ENCODE assay signal across 1 cellular context in the genomic region with DNA sequence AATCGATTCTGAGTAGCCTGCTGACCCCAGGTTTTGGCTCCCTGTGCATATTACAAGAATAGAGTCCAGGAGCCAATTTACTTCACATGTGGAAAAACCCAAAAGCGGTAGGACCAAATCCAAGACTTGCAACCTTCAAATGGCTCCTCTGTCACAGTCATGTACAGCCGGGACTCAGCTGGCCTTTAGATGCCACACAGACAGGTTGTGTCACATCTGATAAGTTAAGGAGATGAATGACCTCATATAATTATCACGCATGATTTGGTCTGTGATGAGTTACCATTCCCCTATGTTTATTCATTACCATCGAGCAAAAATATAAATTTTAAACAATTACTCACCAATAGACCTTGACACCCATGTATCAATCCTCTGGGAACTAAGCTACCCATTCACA.
TF ChIP-seq lines count a peak whose summit lies in the region.

No MANE protein-coding gene starts in this region.

TF ChIP-seq in HEK293, 187 proteins besides CTCF, POLR2A, EP300 and RAD21 (continued from another document):
- TF ChIP-seq, protein P1, sequence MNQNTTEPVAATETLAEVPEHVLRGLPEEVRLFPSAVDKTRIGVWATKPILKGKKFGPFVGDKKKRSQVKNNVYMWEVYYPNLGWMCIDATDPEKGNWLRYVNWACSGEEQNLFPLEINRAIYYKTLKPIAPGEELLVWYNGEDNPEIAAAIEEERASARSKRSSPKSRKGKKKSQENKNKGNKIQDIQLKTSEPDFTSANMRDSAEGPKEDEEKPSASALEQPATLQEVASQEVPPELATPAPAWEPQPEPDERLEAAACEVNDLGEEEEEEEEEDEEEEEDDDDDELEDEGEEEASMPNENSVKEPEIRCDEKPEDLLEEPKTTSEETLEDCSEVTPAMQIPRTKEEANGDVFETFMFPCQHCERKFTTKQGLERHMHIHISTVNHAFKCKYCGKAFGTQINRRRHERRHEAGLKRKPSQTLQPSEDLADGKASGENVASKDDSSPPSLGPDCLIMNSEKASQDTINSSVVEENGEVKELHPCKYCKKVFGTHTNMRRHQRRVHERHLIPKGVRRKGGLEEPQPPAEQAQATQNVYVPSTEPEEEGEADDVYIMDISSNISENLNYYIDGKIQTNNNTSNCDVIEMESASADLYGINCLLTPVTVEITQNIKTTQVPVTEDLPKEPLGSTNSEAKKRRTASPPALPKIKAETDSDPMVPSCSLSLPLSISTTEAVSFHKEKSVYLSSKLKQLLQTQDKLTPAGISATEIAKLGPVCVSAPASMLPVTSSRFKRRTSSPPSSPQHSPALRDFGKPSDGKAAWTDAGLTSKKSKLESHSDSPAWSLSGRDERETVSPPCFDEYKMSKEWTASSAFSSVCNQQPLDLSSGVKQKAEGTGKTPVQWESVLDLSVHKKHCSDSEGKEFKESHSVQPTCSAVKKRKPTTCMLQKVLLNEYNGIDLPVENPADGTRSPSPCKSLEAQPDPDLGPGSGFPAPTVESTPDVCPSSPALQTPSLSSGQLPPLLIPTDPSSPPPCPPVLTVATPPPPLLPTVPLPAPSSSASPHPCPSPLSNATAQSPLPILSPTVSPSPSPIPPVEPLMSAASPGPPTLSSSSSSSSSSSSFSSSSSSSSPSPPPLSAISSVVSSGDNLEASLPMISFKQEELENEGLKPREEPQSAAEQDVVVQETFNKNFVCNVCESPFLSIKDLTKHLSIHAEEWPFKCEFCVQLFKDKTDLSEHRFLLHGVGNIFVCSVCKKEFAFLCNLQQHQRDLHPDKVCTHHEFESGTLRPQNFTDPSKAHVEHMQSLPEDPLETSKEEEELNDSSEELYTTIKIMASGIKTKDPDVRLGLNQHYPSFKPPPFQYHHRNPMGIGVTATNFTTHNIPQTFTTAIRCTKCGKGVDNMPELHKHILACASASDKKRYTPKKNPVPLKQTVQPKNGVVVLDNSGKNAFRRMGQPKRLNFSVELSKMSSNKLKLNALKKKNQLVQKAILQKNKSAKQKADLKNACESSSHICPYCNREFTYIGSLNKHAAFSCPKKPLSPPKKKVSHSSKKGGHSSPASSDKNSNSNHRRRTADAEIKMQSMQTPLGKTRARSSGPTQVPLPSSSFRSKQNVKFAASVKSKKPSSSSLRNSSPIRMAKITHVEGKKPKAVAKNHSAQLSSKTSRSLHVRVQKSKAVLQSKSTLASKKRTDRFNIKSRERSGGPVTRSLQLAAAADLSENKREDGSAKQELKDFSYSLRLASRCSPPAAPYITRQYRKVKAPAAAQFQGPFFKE (tag by site-specific recombination; IDR thresholded peaks at IDR 0.05; ENCODE audit: borderline replicate concordance), result no peak
- no peak for TF ChIP-seq ZFP69B (tag by site-specific recombination; IDR thresholded peaks at IDR 0.05)
- 0 out of 2 replicates have a peak, but pooled peaks have one; percentile 13 for TF ChIP-seq ZNF335 (tag by site-specific recombination; conservative IDR thresholded peaks at IDR 0.05)
- no peak for TF ChIP-seq KLF1 (tag by site-specific recombination; IDR thresholded peaks at IDR 0.05)
- TF ChIP-seq ZNF175 (tag by site-specific recombination; IDR thresholded peaks at IDR 0.05), result no peak
- peak; percentile 81 for TF ChIP-seq ZNF629 (tag by site-specific recombination; IDR thresholded peaks at IDR 0.05)
- TF ChIP-seq, protein P2, sequence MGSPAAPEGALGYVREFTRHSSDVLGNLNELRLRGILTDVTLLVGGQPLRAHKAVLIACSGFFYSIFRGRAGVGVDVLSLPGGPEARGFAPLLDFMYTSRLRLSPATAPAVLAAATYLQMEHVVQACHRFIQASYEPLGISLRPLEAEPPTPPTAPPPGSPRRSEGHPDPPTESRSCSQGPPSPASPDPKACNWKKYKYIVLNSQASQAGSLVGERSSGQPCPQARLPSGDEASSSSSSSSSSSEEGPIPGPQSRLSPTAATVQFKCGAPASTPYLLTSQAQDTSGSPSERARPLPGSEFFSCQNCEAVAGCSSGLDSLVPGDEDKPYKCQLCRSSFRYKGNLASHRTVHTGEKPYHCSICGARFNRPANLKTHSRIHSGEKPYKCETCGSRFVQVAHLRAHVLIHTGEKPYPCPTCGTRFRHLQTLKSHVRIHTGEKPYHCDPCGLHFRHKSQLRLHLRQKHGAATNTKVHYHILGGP (tag by site-specific recombination; IDR thresholded peaks at IDR 0.05), result no peak
- TF ChIP-seq, protein P3, sequence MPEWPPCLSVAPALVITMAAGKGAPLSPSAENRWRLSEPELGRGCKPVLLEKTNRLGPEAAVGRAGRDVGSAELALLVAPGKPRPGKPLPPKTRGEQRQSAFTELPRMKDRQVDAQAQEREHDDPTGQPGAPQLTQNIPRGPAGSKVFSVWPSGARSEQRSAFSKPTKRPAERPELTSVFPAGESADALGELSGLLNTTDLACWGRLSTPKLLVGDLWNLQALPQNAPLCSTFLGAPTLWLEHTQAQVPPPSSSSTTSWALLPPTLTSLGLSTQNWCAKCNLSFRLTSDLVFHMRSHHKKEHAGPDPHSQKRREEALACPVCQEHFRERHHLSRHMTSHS (tag by site-specific recombination; IDR thresholded peaks at IDR 0.05), result no peak
- TF ChIP-seq, protein P4, sequence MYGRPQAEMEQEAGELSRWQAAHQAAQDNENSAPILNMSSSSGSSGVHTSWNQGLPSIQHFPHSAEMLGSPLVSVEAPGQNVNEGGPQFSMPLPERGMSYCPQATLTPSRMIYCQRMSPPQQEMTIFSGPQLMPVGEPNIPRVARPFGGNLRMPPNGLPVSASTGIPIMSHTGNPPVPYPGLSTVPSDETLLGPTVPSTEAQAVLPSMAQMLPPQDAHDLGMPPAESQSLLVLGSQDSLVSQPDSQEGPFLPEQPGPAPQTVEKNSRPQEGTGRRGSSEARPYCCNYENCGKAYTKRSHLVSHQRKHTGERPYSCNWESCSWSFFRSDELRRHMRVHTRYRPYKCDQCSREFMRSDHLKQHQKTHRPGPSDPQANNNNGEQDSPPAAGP (tag by site-specific recombination; IDR thresholded peaks at IDR 0.05), result no peak
- no peak for TF ChIP-seq ZNF10 (tag by site-specific recombination; IDR thresholded peaks at IDR 0.05)
- TF ChIP-seq ZNF624 (tag by site-specific recombination; IDR thresholded peaks at IDR 0.05), result no peak
- TF ChIP-seq, protein P5, sequence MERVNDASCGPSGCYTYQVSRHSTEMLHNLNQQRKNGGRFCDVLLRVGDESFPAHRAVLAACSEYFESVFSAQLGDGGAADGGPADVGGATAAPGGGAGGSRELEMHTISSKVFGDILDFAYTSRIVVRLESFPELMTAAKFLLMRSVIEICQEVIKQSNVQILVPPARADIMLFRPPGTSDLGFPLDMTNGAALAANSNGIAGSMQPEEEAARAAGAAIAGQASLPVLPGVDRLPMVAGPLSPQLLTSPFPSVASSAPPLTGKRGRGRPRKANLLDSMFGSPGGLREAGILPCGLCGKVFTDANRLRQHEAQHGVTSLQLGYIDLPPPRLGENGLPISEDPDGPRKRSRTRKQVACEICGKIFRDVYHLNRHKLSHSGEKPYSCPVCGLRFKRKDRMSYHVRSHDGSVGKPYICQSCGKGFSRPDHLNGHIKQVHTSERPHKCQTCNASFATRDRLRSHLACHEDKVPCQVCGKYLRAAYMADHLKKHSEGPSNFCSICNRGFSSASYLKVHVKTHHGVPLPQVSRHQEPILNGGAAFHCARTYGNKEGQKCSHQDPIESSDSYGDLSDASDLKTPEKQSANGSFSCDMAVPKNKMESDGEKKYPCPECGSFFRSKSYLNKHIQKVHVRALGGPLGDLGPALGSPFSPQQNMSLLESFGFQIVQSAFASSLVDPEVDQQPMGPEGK (tag by site-specific recombination; IDR thresholded peaks at IDR 0.05), result no peak
- TF ChIP-seq HOXC10 (CRISPR knock-in tag; IDR thresholded peaks at IDR 0.05), result no peak
- TF ChIP-seq, protein P6, sequence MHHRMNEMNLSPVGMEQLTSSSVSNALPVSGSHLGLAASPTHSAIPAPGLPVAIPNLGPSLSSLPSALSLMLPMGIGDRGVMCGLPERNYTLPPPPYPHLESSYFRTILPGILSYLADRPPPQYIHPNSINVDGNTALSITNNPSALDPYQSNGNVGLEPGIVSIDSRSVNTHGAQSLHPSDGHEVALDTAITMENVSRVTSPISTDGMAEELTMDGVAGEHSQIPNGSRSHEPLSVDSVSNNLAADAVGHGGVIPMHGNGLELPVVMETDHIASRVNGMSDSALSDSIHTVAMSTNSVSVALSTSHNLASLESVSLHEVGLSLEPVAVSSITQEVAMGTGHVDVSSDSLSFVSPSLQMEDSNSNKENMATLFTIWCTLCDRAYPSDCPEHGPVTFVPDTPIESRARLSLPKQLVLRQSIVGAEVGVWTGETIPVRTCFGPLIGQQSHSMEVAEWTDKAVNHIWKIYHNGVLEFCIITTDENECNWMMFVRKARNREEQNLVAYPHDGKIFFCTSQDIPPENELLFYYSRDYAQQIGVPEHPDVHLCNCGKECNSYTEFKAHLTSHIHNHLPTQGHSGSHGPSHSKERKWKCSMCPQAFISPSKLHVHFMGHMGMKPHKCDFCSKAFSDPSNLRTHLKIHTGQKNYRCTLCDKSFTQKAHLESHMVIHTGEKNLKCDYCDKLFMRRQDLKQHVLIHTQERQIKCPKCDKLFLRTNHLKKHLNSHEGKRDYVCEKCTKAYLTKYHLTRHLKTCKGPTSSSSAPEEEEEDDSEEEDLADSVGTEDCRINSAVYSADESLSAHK (tag by site-specific recombination; IDR thresholded peaks at IDR 0.05), result no peak
- TF ChIP-seq, protein P7, sequence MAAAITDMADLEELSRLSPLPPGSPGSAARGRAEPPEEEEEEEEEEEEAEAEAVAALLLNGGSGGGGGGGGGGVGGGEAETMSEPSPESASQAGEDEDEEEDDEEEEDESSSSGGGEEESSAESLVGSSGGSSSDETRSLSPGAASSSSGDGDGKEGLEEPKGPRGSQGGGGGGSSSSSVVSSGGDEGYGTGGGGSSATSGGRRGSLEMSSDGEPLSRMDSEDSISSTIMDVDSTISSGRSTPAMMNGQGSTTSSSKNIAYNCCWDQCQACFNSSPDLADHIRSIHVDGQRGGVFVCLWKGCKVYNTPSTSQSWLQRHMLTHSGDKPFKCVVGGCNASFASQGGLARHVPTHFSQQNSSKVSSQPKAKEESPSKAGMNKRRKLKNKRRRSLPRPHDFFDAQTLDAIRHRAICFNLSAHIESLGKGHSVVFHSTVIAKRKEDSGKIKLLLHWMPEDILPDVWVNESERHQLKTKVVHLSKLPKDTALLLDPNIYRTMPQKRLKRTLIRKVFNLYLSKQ (tag by site-specific recombination; IDR thresholded peaks at IDR 0.05; ENCODE audit: borderline replicate concordance), result no peak
